In the genomic region with DNA sequence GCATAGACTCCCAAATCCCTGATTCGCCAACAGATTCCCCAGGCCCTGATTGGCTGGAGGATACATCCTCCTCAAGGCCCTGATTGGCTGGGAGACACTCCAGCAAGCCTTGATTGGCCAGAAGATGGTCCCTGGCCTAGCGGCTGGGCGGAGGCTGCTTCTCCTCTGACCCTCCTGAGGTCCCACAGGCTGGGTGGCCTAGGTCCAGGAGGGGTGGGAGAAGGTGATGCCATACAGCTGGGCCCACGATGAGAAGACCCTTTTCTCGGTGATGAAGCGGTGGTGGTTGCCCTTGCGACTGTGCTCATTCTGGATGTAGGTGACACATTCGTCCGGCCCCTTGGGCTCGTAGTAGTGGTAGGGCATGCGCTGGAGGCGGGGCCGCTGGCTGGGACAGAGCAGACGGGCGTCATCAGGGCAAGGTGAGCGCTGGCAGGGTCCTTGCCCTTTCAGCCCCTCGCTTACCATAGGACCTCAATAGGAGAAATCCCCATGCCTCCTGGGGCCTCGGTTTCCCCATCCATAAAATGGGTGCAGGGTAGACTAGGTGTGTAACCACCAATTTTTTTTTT, we compare ENCODE assay signal across 2 cellular contexts.
A peak's percentile ranks its signal among the peaks of the same experiment; 100 is the strongest.
TF ChIP-seq lines count a peak whose summit lies in the region.

No MANE protein-coding gene starts in this region.

TF ChIP-seq in HEK293, 187 proteins besides CTCF, POLR2A, EP300 and RAD21:
- TF ChIP-seq YY1 (tag by site-specific recombination; IDR thresholded peaks at IDR 0.05) (no peak), SP2 (tag by site-specific recombination; IDR thresholded peaks at IDR 0.05) (peak; percentile 76), ZNF785 (tag by site-specific recombination; IDR thresholded peaks at IDR 0.05) (no peak), ZNF140 (tag by site-specific recombination; IDR thresholded peaks at IDR 0.05) (no peak), OSR2 (tag by site-specific recombination; IDR thresholded peaks at IDR 0.05) (no peak), ZSCAN16 (tag by site-specific recombination; IDR thresholded peaks at IDR 0.05) (no peak), ZNF704 (tag by site-specific recombination; IDR thresholded peaks at IDR 0.05) (no peak)
- TF ChIP-seq, protein P1, sequence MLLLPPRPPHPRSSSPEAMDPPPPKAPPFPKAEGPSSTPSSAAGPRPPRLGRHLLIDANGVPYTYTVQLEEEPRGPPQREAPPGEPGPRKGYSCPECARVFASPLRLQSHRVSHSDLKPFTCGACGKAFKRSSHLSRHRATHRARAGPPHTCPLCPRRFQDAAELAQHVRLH (tag by site-specific recombination; IDR thresholded peaks at IDR 0.05), result peak; percentile 69; the same call in 1 of the 2 replicates
- TF ChIP-seq, protein P2, sequence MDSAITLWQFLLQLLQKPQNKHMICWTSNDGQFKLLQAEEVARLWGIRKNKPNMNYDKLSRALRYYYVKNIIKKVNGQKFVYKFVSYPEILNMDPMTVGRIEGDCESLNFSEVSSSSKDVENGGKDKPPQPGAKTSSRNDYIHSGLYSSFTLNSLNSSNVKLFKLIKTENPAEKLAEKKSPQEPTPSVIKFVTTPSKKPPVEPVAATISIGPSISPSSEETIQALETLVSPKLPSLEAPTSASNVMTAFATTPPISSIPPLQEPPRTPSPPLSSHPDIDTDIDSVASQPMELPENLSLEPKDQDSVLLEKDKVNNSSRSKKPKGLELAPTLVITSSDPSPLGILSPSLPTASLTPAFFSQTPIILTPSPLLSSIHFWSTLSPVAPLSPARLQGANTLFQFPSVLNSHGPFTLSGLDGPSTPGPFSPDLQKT (IDR thresholded peaks at IDR 0.05; ENCODE audit: borderline replicate concordance, low read depth, low read length), result no peak

TF ChIP-seq in K562, 482 proteins besides CTCF, POLR2A, EP300 and RAD21:
- TF ChIP-seq NFYB (IDR thresholded peaks at IDR 0.05; ENCODE audit: extremely low read depth, insufficient read length), result peak; percentile 90
- TF ChIP-seq NEUROD1 (IDR thresholded peaks at IDR 0.05; ENCODE audit: borderline replicate concordance, low read depth, low read length, partially characterized antibody), result peak; percentile 72
- TF ChIP-seq CHD2 (IDR thresholded peaks at IDR 0.05; ENCODE audit: low read depth, low read length), result peak; percentile 58; the same call in 1 of the 2 replicates
- peak; percentile 73; the same call in 1 of the 2 replicates for TF ChIP-seq MBD2 (IDR thresholded peaks at IDR 0.05; ENCODE audit: borderline replicate concordance, low read depth)
- peak; percentile 70 to 79; a peak in 3 of 4 replicates for TF ChIP-seq KDM1A (IDR thresholded peaks at IDR 0.05)
- TF ChIP-seq ADNP (tag; IDR thresholded peaks at IDR 0.05), result peak; percentile 88
- TF ChIP-seq CBX1 (IDR thresholded peaks at IDR 0.05; ENCODE audit: low read depth), result 0 out of 2 replicates have a peak, but pooled peaks have one; percentile 81
- TF ChIP-seq SMARCA4 (IDR thresholded peaks at IDR 0.05), result no peak
- TF ChIP-seq HDAC2 (IDR thresholded peaks at IDR 0.05), result peak; percentile 68; the same call in 1 of the 2 replicates
- TF ChIP-seq, protein P3, sequence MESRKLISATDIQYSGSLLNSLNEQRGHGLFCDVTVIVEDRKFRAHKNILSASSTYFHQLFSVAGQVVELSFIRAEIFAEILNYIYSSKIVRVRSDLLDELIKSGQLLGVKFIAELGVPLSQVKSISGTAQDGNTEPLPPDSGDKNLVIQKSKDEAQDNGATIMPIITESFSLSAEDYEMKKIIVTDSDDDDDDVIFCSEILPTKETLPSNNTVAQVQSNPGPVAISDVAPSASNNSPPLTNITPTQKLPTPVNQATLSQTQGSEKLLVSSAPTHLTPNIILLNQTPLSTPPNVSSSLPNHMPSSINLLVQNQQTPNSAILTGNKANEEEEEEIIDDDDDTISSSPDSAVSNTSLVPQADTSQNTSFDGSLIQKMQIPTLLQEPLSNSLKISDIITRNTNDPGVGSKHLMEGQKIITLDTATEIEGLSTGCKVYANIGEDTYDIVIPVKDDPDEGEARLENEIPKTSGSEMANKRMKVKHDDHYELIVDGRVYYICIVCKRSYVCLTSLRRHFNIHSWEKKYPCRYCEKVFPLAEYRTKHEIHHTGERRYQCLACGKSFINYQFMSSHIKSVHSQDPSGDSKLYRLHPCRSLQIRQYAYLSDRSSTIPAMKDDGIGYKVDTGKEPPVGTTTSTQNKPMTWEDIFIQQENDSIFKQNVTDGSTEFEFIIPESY (CRISPR knock-in tag; IDR thresholded peaks at IDR 0.05), result peak; percentile 88
- TF ChIP-seq RCOR1 (IDR thresholded peaks at IDR 0.05; ENCODE audit: borderline replicate concordance in 1 of 2, low read depth in 2 of 2, low read length in 2 of 2), result peak in 1 of 2 experiments; percentile 66; a peak in 1 of 4 replicates
- no peak for TF ChIP-seq CSDE1 (IDR thresholded peaks at IDR 0.05)
- peak; percentile 91 for TF ChIP-seq SMARCA5 (IDR thresholded peaks at IDR 0.05)
- peak; percentile 90 for TF ChIP-seq FOS (IDR thresholded peaks at IDR 0.05; ENCODE audit: extremely low read depth, insufficient read length)
- TF ChIP-seq RBFOX2 (IDR thresholded peaks at IDR 0.05; ENCODE audit: low read depth, low read length), result 0 out of 2 replicates have a peak, but pooled peaks have one; percentile 13
- peak; percentile 85 for TF ChIP-seq ASH1L (IDR thresholded peaks at IDR 0.05; ENCODE audit: borderline replicate concordance, low read depth, partially characterized antibody)
- TF ChIP-seq SP2 (IDR thresholded peaks at IDR 0.05; ENCODE audit: extremely low read depth, low read depth, low read length, poor library complexity, severe bottlenecking), result peak; percentile 28
- peak; percentile 78 for TF ChIP-seq RBM25 (IDR thresholded peaks at IDR 0.05; ENCODE audit: low read depth, low read length, severe bottlenecking)
- TF ChIP-seq ZNF12 (CRISPR knock-in tag; IDR thresholded peaks at IDR 0.05), result no peak
- 0 out of 2 replicates have a peak, but pooled peaks have one; percentile 7 for TF ChIP-seq CC2D1A (IDR thresholded peaks at IDR 0.05)
- peak; percentile 78 for TF ChIP-seq CHD4 (IDR thresholded peaks at IDR 0.05; ENCODE audit: insufficient read depth, insufficient replicate concordance, low read depth, low read length, poor library complexity, severe bottlenecking)
- TF ChIP-seq BCOR (IDR thresholded peaks at IDR 0.05), result peak; percentile 97
- no peak for TF ChIP-seq FOSL1 (tag; conservative IDR thresholded peaks at IDR 0.05)
- TF ChIP-seq JUNB (CRISPR knock-in tag; conservative IDR thresholded peaks at IDR 0.05), result no peak
- TF ChIP-seq JUND (IDR thresholded peaks at IDR 0.05; ENCODE audit: borderline replicate concordance, low read depth, low read length), result no peak
- TF ChIP-seq JUND (tag; IDR thresholded peaks at IDR 0.05; ENCODE audit: borderline replicate concordance, low read depth, low read length), result no peak
